8 cellular contexts compared by ENCODE assay signal in genomic region chr9:18438300-18438925, GRCh38. TPM values are rescaled to one million over a fixed set of nuclear protein-coding genes. Genes with fewer than 3 reads are reported as not detected.
A peak's percentile ranks its signal among the peaks of the same experiment; 100 is the strongest.
DNase-seq lines count a peak whose midpoint lies in the region; ATAC-seq and TF ChIP-seq lines count a peak whose summit lies in the region.

No MANE protein-coding gene starts in this region.

- no peaks in the 10 kb centered on the region; the same call in 1 of the 2 replicates for H3K4me1 ChIP-seq in HEK293 (ENCODE audit: control insufficient read depth, insufficient read depth, low read length)
- H3K4me1 ChIP-seq in Karpas-422 (ENCODE audit: low read length): no peaks in the 10 kb centered on the region

- POLR2A ChIA-PET in HEK293 (lab: Yijun Ruan, JAX): interaction anchor here (0.7 to 1.3 kb wide), 2 partner anchors 111 to 1605 kb away, joined by 3 to 4 read pairs; no protein-coding TSS in a partner anchor

- H3K27ac ChIP-seq in HEK293 (ENCODE audit: extremely low read depth, low read depth, low read length) (no peak overlapping the region; the same call in 1 of the 2 replicates), skin epidermis (peak overlapping the region in 11 of 21 experiments; percentile 44 to 80 (median 59)), Karpas-422 (ENCODE audit: low read length) (no peak overlapping the region)

- peak; percentile 8 for DNase-seq in cerebellar cortex (ENCODE audit: low spot score)
- peak; percentile 56 for DNase-seq in iris pigment epithelial cell (ENCODE audit: low read depth)
- DNase-seq in Karpas-422: no peak

- CTCF ChIA-PET in HEK293 (lab: Yijun Ruan, JAX): interaction anchor here (0.5 to 8.8 kb wide), 8 partner anchors 11 to 635 kb away, joined by 3 to 117 read pairs (median 4); no protein-coding TSS in a partner anchor

- peak; percentile 46; the same call in 1 of the 2 replicates for TF ChIP-seq CTCF in HEK293 (tag by site-specific recombination; IDR thresholded peaks at IDR 0.05)

- ATAC-seq in GM18498 (IDR thresholded peaks at IDR 0.05; ENCODE audit: unreplicated experiment) (no peak), HG02938 (IDR thresholded peaks at IDR 0.05; ENCODE audit: unreplicated experiment) (no peak), HG02884 (IDR thresholded peaks at IDR 0.05; ENCODE audit: unreplicated experiment) (no peak)

- no peak overlapping the region for H3K9ac ChIP-seq in Karpas-422 (ENCODE audit: low read length)

- H3K4me3 ChIP-seq in HEK293 (ENCODE audit: low read depth, low read length) (no peak overlapping the region), skin epidermis (peak overlapping the region in 6 of 7 experiments; percentile 2 to 35 (median 13)), Karpas-422 (ENCODE audit: low read length) (no peak overlapping the region)

- no peak overlapping the region for H3K4me2 ChIP-seq in Karpas-422 (ENCODE audit: low read depth, low read length, poor library complexity, severe bottlenecking)

- H3K79me2 ChIP-seq in Karpas-422 (ENCODE audit: low read length): no peaks in the 10 kb centered on the region

- no peaks in the 10 kb centered on the region for H3K27me3 ChIP-seq in Karpas-422 (ENCODE audit: low read length)

- H3K9me2 ChIP-seq in Karpas-422 (replicated peaks; ENCODE audit: insufficient read depth, low read length): no peaks in the 10 kb centered on the region

- H4K20me1 ChIP-seq in Karpas-422 (ENCODE audit: insufficient read depth, low read depth, low read length): no peaks in the 10 kb centered on the region

- no peaks in the 10 kb centered on the region for H3K36me3 ChIP-seq in HEK293 (ENCODE audit: control insufficient read depth in 2 of 2, insufficient read depth in 1 of 2, low read length in 2 of 2)
- no peaks in the 10 kb centered on the region for H3K36me3 ChIP-seq in Karpas-422 (ENCODE audit: insufficient read depth, low read length)

- H2AFZ ChIP-seq in Karpas-422 (ENCODE audit: low read length): no peak overlapping the region

- H3K9me3 ChIP-seq in HEK293 (ENCODE audit: control insufficient read depth, insufficient read depth, low read depth, low read length) (no peaks in the 10 kb centered on the region), Karpas-422 (ENCODE audit: low read length) (no peaks in the 10 kb centered on the region)

TF ChIP-seq in HEK293, 187 proteins besides CTCF, POLR2A, EP300 and RAD21:
- TF ChIP-seq ZNF777 (tag by site-specific recombination; IDR thresholded peaks at IDR 0.05; ENCODE audit: borderline replicate concordance) (no peak), OSR2 (tag by site-specific recombination; IDR thresholded peaks at IDR 0.05) (no peak), ZNF335 (tag by site-specific recombination; conservative IDR thresholded peaks at IDR 0.05) (peak; percentile 54), ZNF18 (tag by site-specific recombination; IDR thresholded peaks at IDR 0.05) (0 out of 2 replicates have a peak, but pooled peaks have one; percentile 25), MZF1 (tag by site-specific recombination; IDR thresholded peaks at IDR 0.05; ENCODE audit: borderline replicate concordance) (no peak), ZNF488 (tag by site-specific recombination; IDR thresholded peaks at IDR 0.05) (no peak), ZBTB20 (tag by site-specific recombination; IDR thresholded peaks at IDR 0.05) (peak; percentile 42; the same call in 1 of the 2 replicates), TRIM28 (IDR thresholded peaks at IDR 0.05; ENCODE audit: borderline replicate concordance, low read length) (no peak), PRDM10 (tag by site-specific recombination; IDR thresholded peaks at IDR 0.05) (peak; percentile 67)

RNA-seq across cellular contexts. Expression of gene ADAMTSL1, which starts 35.5 kb away (rescaled TPM):
- total RNA-seq in Karpas-422 (2014; rRNA removed; shearing (Covaris generic); ENCODE audit: low replicate concordance): 8.2 and 12.8 TPM in 2 replicates

Comparison
In these comparisons a context has a peak if more than half of its experiments do, and no peak if none do; other contexts are left out.
1. H3K27ac ChIP-seq: peak in skin epidermis (11 of 21); none in HEK293 (single experiment) and Karpas-422 (single experiment).
2. H3K4me3 ChIP-seq: peak in skin epidermis (6 of 7); none in HEK293 (single experiment) and Karpas-422 (single experiment).